In genomic region chr6:37169458-37170272, GRCh38 we compare ENCODE assay signal across 8 cellular contexts. TPM values are rescaled to one million over a fixed set of nuclear protein-coding genes. Genes with fewer than 3 reads are reported as not detected.
DNase-seq lines count a peak whose midpoint lies in the region; ATAC-seq and TF ChIP-seq lines count a peak whose summit lies in the region.

PIM1 (plus strand) TSS chr6:37170152; CDS start chr6:37170576, 424 bp downstream.

- intact Hi-C loops in activated T-helper 2 cell treated with anti-CD3 and anti-CD28 coated beads, Interferon-gamma antibody, Interleukin-2, Interleukin-4, amounts not matched to agents 10 μg/mL and 5 μg/mL and 100 μg/mL, durations not matched to agents 14 hours and 24 hours and 36 hours (cut with micrococcal nuclease), result loop anchor here (1.0 to 5.0 kb wide), 3 partner anchors 32 to 257 kb away; no protein-coding TSS in a partner anchor
- intact Hi-C loops in natural killer cell (cut with micrococcal nuclease), result loop anchor here (5.0 to 10.0 kb wide), 2 partner anchors 67 to 575 kb away; partner anchors contain the start of gene SRSF3

- H3K79me2 ChIP-seq in DND-41 (ENCODE audit: insufficient read depth, low read length) (peaks cover 50% of the 10 kb centered on the region), GM23338 (replicated peaks; ENCODE audit: insufficient read depth) (peaks cover 42% of the 10 kb centered on the region)

- H3K4me1 Mint-ChIP-seq in GM23338, result peaks cover 40% of the 10 kb centered on the region
- peaks cover 35% of the 10 kb centered on the region for H3K4me1 Mint-ChIP-seq in activated T-helper 2 cell treated with anti-CD3 and anti-CD28 coated beads, Interferon-gamma antibody, Interleukin-2, Interleukin-4, amounts not matched to agents 10 μg/mL and 5 μg/mL and 100 μg/mL, durations not matched to agents 14 hours and 24 hours and 36 hours (ENCODE audit: low read depth)
- peaks cover 41 to 47% of the 10 kb centered on the region in 2 donors for H3K4me1 Mint-ChIP-seq in natural killer cell

- H2AFZ ChIP-seq in DND-41 (ENCODE audit: low read depth, low read length) (peak within 1 kb of the TSS; percentile 87), GM23338 (no peak within 1 kb of the TSS)

- DNase-seq in DND-41 (peak; percentile 100), GM23338 (ENCODE audit: low spot score) (peak; percentile 99), LNCaP clone FGC (ENCODE audit: low read depth) (peak; percentile 73), RWPE2 (ENCODE audit: low spot score) (peak; percentile 99), fibroblast of mammary gland (ENCODE audit: low read depth) (peak; percentile 93), natural killer cell (peak; percentile 90)
- peak; percentile 93 for DNase-seq in activated T-helper 2 cell treated with anti-CD3 and anti-CD28 coated beads, Interferon-gamma antibody, Interleukin-2, Interleukin-4, amounts not matched to agents 10 μg/mL and 5 μg/mL and 100 μg/mL, durations not matched to agents 14 hours and 24 hours and 36 hours (ENCODE audit: low spot score)
- peak; percentile 95 to 99 (median 98) for DNase-seq in stimulated activated naive CD4-positive, alpha-beta T cell (lab: John Stamatoyannopoulos, UW)

- peaks cover 43% of the 10 kb centered on the region for H3K36me3 ChIP-seq in DND-41 (ENCODE audit: insufficient read depth, low read length)
- peaks cover 21% of the 10 kb centered on the region for H3K36me3 ChIP-seq in GM23338 (ENCODE audit: insufficient read depth)
- H3K36me3 ChIP-seq in RWPE2 (ENCODE audit: low read depth), result peaks cover 37% of the 10 kb centered on the region

- H3K27ac Mint-ChIP-seq in GM23338, result peak within 1 kb of the TSS; percentile 99
- H3K27ac Mint-ChIP-seq in activated T-helper 2 cell treated with anti-CD3 and anti-CD28 coated beads, Interferon-gamma antibody, Interleukin-2, Interleukin-4, amounts not matched to agents 10 μg/mL and 5 μg/mL and 100 μg/mL, durations not matched to agents 14 hours and 24 hours and 36 hours, result peak within 1 kb of the TSS; percentile 95
- H3K27ac Mint-ChIP-seq in natural killer cell, result peak within 1 kb of the TSS; percentile 95 to 99

- H3K4me3 Mint-ChIP-seq in GM23338 (peak within 1 kb of the TSS; percentile 90), natural killer cell (peak within 1 kb of the TSS; percentile 99)
- H3K4me3 Mint-ChIP-seq in activated T-helper 2 cell treated with anti-CD3 and anti-CD28 coated beads, Interferon-gamma antibody, Interleukin-2, Interleukin-4, amounts not matched to agents 10 μg/mL and 5 μg/mL and 100 μg/mL, durations not matched to agents 14 hours and 24 hours and 36 hours (ENCODE audit: low read depth), result peak within 1 kb of the TSS; percentile 94

- ATAC-seq in DND-41 (ENCODE audit: insufficient read depth, low read depth), result peak; percentile 68
- ATAC-seq in GM23338, result peak; percentile 65
- peak; percentile 67 for ATAC-seq in RWPE2 (ENCODE audit: low read depth)
- ATAC-seq in natural killer cell, result peak; percentile 79 to 95 (median 85)

- H3K27me3 ChIP-seq in DND-41 (ENCODE audit: insufficient read depth, low read length, poor library complexity), result no peaks in the 10 kb centered on the region
- H3K27me3 ChIP-seq in GM23338 (ENCODE audit: insufficient read depth), result no peaks in the 10 kb centered on the region
- no peaks in the 10 kb centered on the region for H3K27me3 ChIP-seq in RWPE2 (ENCODE audit: insufficient read depth, poor library complexity, severe bottlenecking)

- peaks cover 13% of the 10 kb centered on the region for H3K27me3 Mint-ChIP-seq in GM23338 (ENCODE audit: insufficient read depth, low read depth, poor library complexity)
- no peaks in the 10 kb centered on the region for H3K27me3 Mint-ChIP-seq in activated T-helper 2 cell treated with anti-CD3 and anti-CD28 coated beads, Interferon-gamma antibody, Interleukin-2, Interleukin-4, amounts not matched to agents 10 μg/mL and 5 μg/mL and 100 μg/mL, durations not matched to agents 14 hours and 24 hours and 36 hours (ENCODE audit: low read depth)
- no peaks in the 10 kb centered on the region for H3K27me3 Mint-ChIP-seq in natural killer cell (ENCODE audit: low read depth in 2 of 2)

- H4K20me1 ChIP-seq in DND-41 (ENCODE audit: insufficient read depth, low read length), result peaks cover 36% of the 10 kb centered on the region
- peaks cover 22% of the 10 kb centered on the region for H4K20me1 ChIP-seq in GM23338 (replicated peaks; ENCODE audit: insufficient read depth)

- H3K4me2 ChIP-seq in DND-41 (ENCODE audit: insufficient read depth, low read length), result peak within 1 kb of the TSS; percentile 95
- H3K4me2 ChIP-seq in GM23338, result peak within 1 kb of the TSS; percentile 85

- TF ChIP-seq CTCF in DND-41 (IDR thresholded peaks at IDR 0.05; ENCODE audit: borderline replicate concordance, extremely low read depth, low read length, poor library complexity, severe bottlenecking) (no peak), GM23338 (conservative IDR thresholded peaks at IDR 0.05; ENCODE audit: low read depth in 2 of 2) (no peak), LNCaP clone FGC (IDR thresholded peaks at IDR 0.05; ENCODE audit: control insufficient read depth, extremely low read depth, insufficient read depth) (no peak), RWPE2 (IDR thresholded peaks at IDR 0.05; ENCODE audit: poor library complexity, severe bottlenecking) (no peak), fibroblast of mammary gland (conservative IDR thresholded peaks at IDR 0.05; ENCODE audit: control insufficient read depth, insufficient read depth, low read depth, low read length) (no peak), natural killer cell (IDR thresholded peaks at IDR 0.05) (no peak)

- H3K27ac ChIP-seq in DND-41 (ENCODE audit: low read length) (peak within 1 kb of the TSS; percentile 95), GM23338 (ENCODE audit: low read depth) (peak within 1 kb of the TSS; percentile 98), RWPE2 (ENCODE audit: poor library complexity, severe bottlenecking) (peak within 1 kb of the TSS; percentile 80)

- peaks cover 36% of the 10 kb centered on the region for H3K4me1 ChIP-seq in DND-41 (ENCODE audit: insufficient read depth, low read length)
- H3K4me1 ChIP-seq in GM23338 (ENCODE audit: insufficient read depth), result peaks cover 20% of the 10 kb centered on the region
- H3K4me1 ChIP-seq in RWPE2 (ENCODE audit: insufficient read depth, poor library complexity, severe bottlenecking), result peaks cover 9% of the 10 kb centered on the region

- peak within 1 kb of the TSS; percentile 99 for H3K9ac ChIP-seq in DND-41 (ENCODE audit: low read depth, low read length)

- H3K9me3 Mint-ChIP-seq in GM23338, result peaks cover 2% of the 10 kb centered on the region; the same call in 2 of the 3 replicates
- no peaks in the 10 kb centered on the region for H3K9me3 Mint-ChIP-seq in activated T-helper 2 cell treated with anti-CD3 and anti-CD28 coated beads, Interferon-gamma antibody, Interleukin-2, Interleukin-4, amounts not matched to agents 10 μg/mL and 5 μg/mL and 100 μg/mL, durations not matched to agents 14 hours and 24 hours and 36 hours
- H3K9me3 Mint-ChIP-seq in natural killer cell, result no peaks in the 10 kb centered on the region

- no peaks in the 10 kb centered on the region for H3K9me2 ChIP-seq in GM23338 (ENCODE audit: insufficient read depth)

- H3K9me3 ChIP-seq in DND-41 (ENCODE audit: insufficient read depth, low read length, severe bottlenecking) (no peaks in the 10 kb centered on the region), RWPE2 (ENCODE audit: severe bottlenecking) (no peaks in the 10 kb centered on the region)

- peaks cover 25% of the 10 kb centered on the region for H3F3A ChIP-seq in GM23338 (replicated peaks; ENCODE audit: low read depth)

- H3K36me3 Mint-ChIP-seq in GM23338 (ENCODE audit: low read depth), result peaks cover 37% of the 10 kb centered on the region
- peaks cover 39% of the 10 kb centered on the region for H3K36me3 Mint-ChIP-seq in activated T-helper 2 cell treated with anti-CD3 and anti-CD28 coated beads, Interferon-gamma antibody, Interleukin-2, Interleukin-4, amounts not matched to agents 10 μg/mL and 5 μg/mL and 100 μg/mL, durations not matched to agents 14 hours and 24 hours and 36 hours (ENCODE audit: low read depth)
- H3K36me3 Mint-ChIP-seq in natural killer cell, result peaks cover 23% of the 10 kb centered on the region

- H3K4me3 ChIP-seq in DND-41 (ENCODE audit: low read depth in 1 of 2, low read length in 2 of 2) (peak within 1 kb of the TSS; percentile 96 to 98), GM23338 (peak within 1 kb of the TSS; percentile 76), LNCaP clone FGC (ENCODE audit: low read depth, low read length) (peak within 1 kb of the TSS; percentile 74), RWPE2 (ENCODE audit: severe bottlenecking) (peak within 1 kb of the TSS; percentile 79), fibroblast of mammary gland (ENCODE audit: control insufficient read depth, low read depth, low read length) (peak within 1 kb of the TSS; percentile 80)

TF ChIP-seq in GM23338, 12 proteins besides CTCF, POLR2A, EP300 and RAD21:
- peak; percentile 68 for TF ChIP-seq POLR2AphosphoS5 (IDR thresholded peaks at IDR 0.05; ENCODE audit: low read depth)
- TF ChIP-seq STAT1 (IDR thresholded peaks at IDR 0.05; ENCODE audit: unreplicated experiment), result peak; percentile 3
- TF ChIP-seq JUNB (IDR thresholded peaks at IDR 0.05; ENCODE audit: unreplicated experiment), result no peak
- TF ChIP-seq CREB1 (CRISPR knock-in tag; IDR thresholded peaks at IDR 0.05; ENCODE audit: low read depth), result peak; percentile 73; the same call in 1 of the 2 replicates

RNA-seq across cellular contexts. Expression of gene PIM1, which starts in this region (rescaled TPM):
- total RNA-seq in GM23338 (2014; rRNA removed; shearing (Covaris generic)), result 64.0 and 74.2 TPM in 2 replicates
- 43.7 and 46.0 TPM in 2 replicates for polyA plus RNA-seq in GM23338 (2016; fragmentation: Nextera tagmentation; extraction: Ambion mirVana)
- 151 and 161 TPM in 2 replicates for total RNA-seq in activated T-helper 2 cell treated with anti-CD3 and anti-CD28 coated beads, Interferon-gamma antibody, Interleukin-2, Interleukin-4, amounts not matched to agents 10 μg/mL and 5 μg/mL and 100 μg/mL, durations not matched to agents 14 hours and 24 hours and 36 hours
- 100 to 1,000 TPM; 188 to 242 (median 215) TPM for total RNA-seq in natural killer cell

Comparison
In these comparisons a context has a peak if more than half of its experiments do, and no peak if none do; other contexts are left out.
1. Peak in every context shown above with its lines: DNase-seq, ATAC-seq, H3K4me3 ChIP-seq and H3K27ac ChIP-seq.